In the genomic region with DNA sequence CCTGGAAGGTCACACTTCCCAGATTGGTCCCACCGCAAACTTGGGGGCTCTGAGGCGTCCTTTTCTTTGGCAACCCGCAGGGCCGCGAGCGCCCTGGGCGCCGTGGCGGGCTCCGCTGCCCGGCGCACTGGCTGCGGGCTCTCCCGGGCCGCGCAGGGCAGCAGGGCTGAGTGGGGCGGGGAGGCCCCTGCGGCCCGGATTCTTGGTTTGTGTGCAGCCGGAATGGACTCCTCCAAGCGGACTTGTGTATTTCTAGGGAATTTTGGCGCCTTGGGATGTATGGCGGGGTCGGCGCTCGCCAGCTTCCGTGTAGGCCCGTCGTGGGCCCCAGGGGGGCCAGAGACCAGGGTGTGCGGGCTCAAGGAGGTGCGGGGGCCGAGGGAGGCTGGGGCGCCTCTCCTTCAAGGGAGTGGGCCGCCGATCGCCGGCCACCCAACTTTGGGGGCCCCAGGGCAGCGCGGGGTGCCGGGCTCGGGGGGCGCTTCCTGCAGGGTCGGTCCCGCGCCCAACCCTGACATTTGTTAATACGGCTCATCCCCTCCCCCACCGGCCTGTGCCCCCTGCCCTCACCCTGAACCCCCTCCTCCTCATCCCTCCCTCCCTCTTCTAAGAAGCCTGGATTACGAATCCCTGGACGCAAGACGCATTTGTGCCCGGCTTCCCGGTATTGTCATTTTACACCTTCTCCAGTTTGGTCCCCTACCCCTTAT, we compare ENCODE assay signal across 8 cellular contexts. TPM values are rescaled to one million over a fixed set of nuclear protein-coding genes. Genes with fewer than 3 reads are reported as not detected.
DNase-seq lines count a peak whose midpoint lies in the region; ATAC-seq, FAIRE-seq and TF ChIP-seq lines count a peak whose summit lies in the region.

No MANE protein-coding gene starts in this region.

- peak overlapping the region; percentile 60 for H3K4me3 ChIP-seq in AG04450 (ENCODE audit: low read depth, low read length)
- no peak overlapping the region for H3K4me3 ChIP-seq in KMS-11 (IDR thresholded peaks at IDR 0.05; ENCODE audit: insufficient read depth, low read depth, low read length)
- peak overlapping the region; percentile 72 to 74 for H3K4me3 ChIP-seq in cardiac fibroblast (replicated peaks in 1 of 2; ENCODE audit: low read depth in 2 of 2, low read length in 2 of 2)
- H3K4me3 ChIP-seq in right lobe of liver: peak overlapping the region; percentile 65 to 84 (median 74)
- H3K4me3 ChIP-seq in tibial artery: peak overlapping the region; percentile 75 to 85

- H3K27ac ChIP-seq in AG04450 (ENCODE audit: low read depth, low read length) (peak overlapping the region; percentile 98), KMS-11 (no peak overlapping the region), right lobe of liver (peak overlapping the region; percentile 97 to 99 (median 99)), tibial artery (peak overlapping the region; percentile 95 to 96)

- no peaks in the 10 kb centered on the region for H3K79me2 ChIP-seq in KMS-11 (ENCODE audit: insufficient read depth, low read depth)

- H3K4me2 ChIP-seq in KMS-11: peak overlapping the region; percentile 91; the same call in 1 of the 2 replicates

- TF ChIP-seq CTCF in AG04450 (IDR thresholded peaks at IDR 0.05; ENCODE audit: low read depth, low read length): no peak
- TF ChIP-seq CTCF in KMS-11 (conservative IDR thresholded peaks at IDR 0.05; ENCODE audit: low read depth, low read length): no peak
- TF ChIP-seq CTCF in cardiac fibroblast (IDR thresholded peaks at IDR 0.05; ENCODE audit: low read depth, low read length): no peak
- TF ChIP-seq CTCF in right lobe of liver (IDR thresholded peaks at IDR 0.05): no peak
- TF ChIP-seq CTCF in tibial artery (IDR thresholded peaks at IDR 0.05): no peak

- no peaks in the 10 kb centered on the region for H3K36me3 ChIP-seq in KMS-11 (ENCODE audit: insufficient read depth)
- H3K36me3 ChIP-seq in right lobe of liver: no peaks in the 10 kb centered on the region
- H3K36me3 ChIP-seq in tibial artery: no peaks in the 10 kb centered on the region

- no peak overlapping the region for H3K9ac ChIP-seq in KMS-11

- POLR2A ChIA-PET in AG04450 (lab: Yijun Ruan, JAX): interaction anchor here (0.6 to 1.0 kb wide), 2 partner anchors 135 to 319 kb away, joined by 3 to 4 read pairs; no protein-coding TSS in a partner anchor

- WGBS in right lobe of liver (ENCODE audit: insufficient coverage, low coverage, low lambda C conversion rate, missing lambda C conversion rate): 0% methylated on average over 16 of the region's 52 CpGs

- intact Hi-C loops in right lobe of liver (cut with DNase I) (no loop called here), tibial artery (cut with DNase I; ENCODE audit: low total_unique reads) (loop anchor here (10.0 kb wide), 3 partner anchors 72 to 432 kb away; no protein-coding TSS in a partner anchor)

- no peak overlapping the region for H2AFZ ChIP-seq in KMS-11 (ENCODE audit: low read depth)

- no peak for TF ChIP-seq POLR2A in right lobe of liver (IDR thresholded peaks at IDR 0.05)

- H3K4me1 ChIP-seq in KMS-11 (ENCODE audit: low read depth, poor library complexity, severe bottlenecking) (peaks cover 5% of the 10 kb centered on the region), right lobe of liver (peaks cover 0 to 41% (median 13%) of the 10 kb centered on the region in 4 donors), tibial artery (peaks cover 0 to 55% (median 27%) of the 10 kb centered on the region in 4 donors)

- H3K27me3 ChIP-seq in AG04450 (ENCODE audit: control insufficient read depth, insufficient read depth, low read length): no peaks in the 10 kb centered on the region
- 0 out of 2 replicates have a peak, but pooled peaks cover 2% of the 10 kb centered on the region for H3K27me3 ChIP-seq in KMS-11 (ENCODE audit: insufficient read depth, low read depth)
- no peaks in the 10 kb centered on the region for H3K27me3 ChIP-seq in right lobe of liver
- no peaks in the 10 kb centered on the region for H3K27me3 ChIP-seq in tibial artery

- peak in 3 of 4 donors; percentile 3 to 38 (median 19) for ATAC-seq in right lobe of liver
- ATAC-seq in GM21737 (IDR thresholded peaks at IDR 0.05; ENCODE audit: unreplicated experiment): no peak

- DNase-seq in AG04450 (ENCODE audit: low read depth, low spot score) (no peak), cardiac fibroblast (ENCODE audit: low read depth in 2 of 2) (peak; percentile 37 to 39), right lobe of liver (peak in 2 of 3 donors; percentile 32 to 62), tibial artery (peak in 1 of 2 donors; percentile 68), dedifferentiated amniotic fluid mesenchymal stem cell (ENCODE audit: extremely low spot score) (no peak), RCC 7860 (ENCODE audit: low spot score) (no peak)

- H4K20me1 ChIP-seq in KMS-11 (ENCODE audit: insufficient read depth): no peaks in the 10 kb centered on the region

- H3K9me3 ChIP-seq in AG04450 (ENCODE audit: control insufficient read depth, insufficient read depth, low read length): peaks cover 4% of the 10 kb centered on the region; the same call in 1 of the 2 replicates
- no peaks in the 10 kb centered on the region for H3K9me3 ChIP-seq in right lobe of liver
- no peaks in the 10 kb centered on the region for H3K9me3 ChIP-seq in tibial artery

- FAIRE-seq in RCC 7860 (lab: Jason Lieb, UNC): no peak

- CTCF ChIA-PET in AG04450 (lab: Charles Lee): no interaction called here

RNA-seq across cellular contexts. Expression of gene TCF7L2, which starts 2.4 kb away (rescaled TPM):
- polyA plus RNA-seq in AG04450 (2011; rRNA removed): 6.3 and 7.7 TPM in 2 replicates
- 16.8 and 17.0 TPM in 2 replicates for polyA minus RNA-seq in AG04450 (2011; rRNA and poly(A)+ RNA removed)
- 10 to 100 TPM in 5 of 6 experiments, 1 to 10 TPM in 1; 9.4 to 33.2 (median 16.7) TPM for total RNA-seq in right lobe of liver

Comparison
In these comparisons a context has a peak if more than half of its experiments do, and no peak if none do; other contexts are left out.
1. DNase-seq: peak in cardiac fibroblast (2 of 2) and right lobe of liver (2 of 3); none in AG04450 (single experiment), dedifferentiated amniotic fluid mesenchymal stem cell (single experiment) and RCC 7860 (single experiment).